ENCODE assay signal across 25 cellular contexts in genomic region chr16:27498916-27499658, GRCh38. TPM values are rescaled to one million over a fixed set of nuclear protein-coding genes. Genes with fewer than 3 reads are reported as not detected.
DNase-seq lines count a peak whose midpoint lies in the region; ATAC-seq and TF ChIP-seq lines count a peak whose summit lies in the region.
"Had no signal": no experiment of that assay in that cellular context is flagged by ENCODE, and none has a peak within 500 bp of the region (broad histone marks: within the 10 kb centered on the region; RNA-seq: fewer than 3 reads in every experiment).

No MANE protein-coding gene starts in this region.

- no peaks in the 10 kb centered on the region for H3K4me1 ChIP-seq in endodermal cell (ENCODE audit: control insufficient read depth, insufficient read depth, low read length)
- H3K4me1 ChIP-seq: BLaER1, body of pancreas, lower lobe of right lung had no signal

- peaks cover 98% of the 10 kb centered on the region for H3K36me3 ChIP-seq in endodermal cell (ENCODE audit: control insufficient read depth, insufficient read depth, low read length)

- no peak overlapping the region for H3K9ac ChIP-seq in endodermal cell (ENCODE audit: extremely low read depth, low read length, poor library complexity, severe bottlenecking)
- H3K9ac ChIP-seq: BLaER1 had no signal

- no peak overlapping the region for H3K27ac ChIP-seq in endodermal cell (ENCODE audit: low read depth, low read length)
- H3K27ac ChIP-seq: BLaER1, body of pancreas, coronary artery, lower lobe of right lung had no signal

- no peaks in the 10 kb centered on the region for H3K9me3 ChIP-seq in endodermal cell (ENCODE audit: control insufficient read depth, low read length)
- H3K9me3 ChIP-seq: BLaER1, body of pancreas, esophagus squamous epithelium, lower lobe of right lung had no signal

- H3K9me3 Mint-ChIP-seq in stimulated activated naive CD8-positive, alpha-beta T cell treated with anti-CD3 and anti-CD28 coated beads, Interleukin-15, amount 100 ng/mL, for 72 hours, result no peaks in the 10 kb centered on the region
- H3K9me3 Mint-ChIP-seq in endodermal cell (no peaks in the 10 kb centered on the region), nephron progenitor cell (no peaks in the 10 kb centered on the region)
- H3K9me3 Mint-ChIP-seq: activated CD4-positive, alpha-beta memory T cell treated with anti-CD3 and anti-CD28 coated beads, Interleukin-2, amount 10 ng/mL, durations not matched to agents 7 days and 5 days; neural crest cell had no signal

- WGBS in endodermal cell (ENCODE audit: insufficient coverage in 1 of 2, insufficient read length in 1 of 2), 2 experiments, result 94% methylated on average over 12 to 14 of the region's 14 CpGs

- no peaks in the 10 kb centered on the region for H3K27me3 ChIP-seq in endodermal cell (ENCODE audit: control insufficient read depth, insufficient read depth, low read length, poor library complexity, severe bottlenecking)
- H3K27me3 ChIP-seq: BLaER1, body of pancreas, esophagus squamous epithelium had no signal

- DNase-seq in stimulated activated naive CD8-positive, alpha-beta T cell treated with anti-CD3 and anti-CD28 coated beads, Interleukin-15, amount 100 ng/mL, for 72 hours, result no peak
- no peak for DNase-seq in stimulated activated naive CD8-positive, alpha-beta T cell treated with anti-CD3 and anti-CD28 coated beads, Interleukin-15, Interleukin-2, amounts not matched to agents 100 U/mL and 50 U/mL, for 24 hours
- DNase-seq in endodermal cell (no peak), nephron progenitor cell (no peak), HUDEP-2 (lab: John Stamatoyannopoulos, UW; ENCODE audit: unreplicated experiment in 76 of 76) (no peak)
- DNase-seq: activated CD4-positive, alpha-beta memory T cell treated with anti-CD3 and anti-CD28 coated beads, Interleukin-2, amount 10 ng/mL, durations not matched to agents 7 days and 5 days; activated CD4-positive, CD25-positive, alpha-beta regulatory T cell; activated effector memory CD4-positive, alpha-beta T cell treated with Interleukin-2 at 50 U/mL for 16 hours; activated T-cell treated with anti-CD3 and anti-CD28 coated beads for 4 hours; body of pancreas; esophagus squamous epithelium; lower lobe of right lung; NCI-H1694 treated with DMSO at 0.1 percent for 48 hours; NCI-H774; PC-3; SHP77; small intestine; stimulated activated CD4-positive, alpha-beta T cell treated with anti-CD3 and anti-CD28 coated beads, Interleukin-1b, Interleukin-23, amount 100 ng/mL, for 48 hours; SW 1271 had no signal

- H3K27ac Mint-ChIP-seq in stimulated activated naive CD8-positive, alpha-beta T cell treated with anti-CD3 and anti-CD28 coated beads, Interleukin-15, amount 100 ng/mL, for 72 hours, result peak overlapping the region; percentile 49 to 57
- H3K27ac Mint-ChIP-seq in endodermal cell (peak overlapping the region; percentile 9), nephron progenitor cell (peak overlapping the region; percentile 76)
- H3K27ac Mint-ChIP-seq: activated CD4-positive, alpha-beta memory T cell treated with anti-CD3 and anti-CD28 coated beads, Interleukin-2, amount 10 ng/mL, durations not matched to agents 7 days and 5 days had no signal

- H3K4me3 ChIP-seq in endodermal cell (ENCODE audit: low read length), result no peak overlapping the region
- H3K4me3 ChIP-seq: BLaER1, body of pancreas, coronary artery, esophagus squamous epithelium, K562, lower lobe of right lung had no signal

- no peak for TF ChIP-seq CTCF in endodermal cell (conservative IDR thresholded peaks at IDR 0.05)
- TF ChIP-seq CTCF in nephron progenitor cell (IDR thresholded peaks at IDR 0.05), result no peak

- H3K4me1 Mint-ChIP-seq in stimulated activated naive CD8-positive, alpha-beta T cell treated with anti-CD3 and anti-CD28 coated beads, Interleukin-15, amount 100 ng/mL, for 72 hours, result no peaks in the 10 kb centered on the region
- H3K4me1 Mint-ChIP-seq in endodermal cell (no peaks in the 10 kb centered on the region), nephron progenitor cell (peaks cover 4% of the 10 kb centered on the region)
- H3K4me1 Mint-ChIP-seq: activated CD4-positive, alpha-beta memory T cell treated with anti-CD3 and anti-CD28 coated beads, Interleukin-2, amount 10 ng/mL, durations not matched to agents 7 days and 5 days; neural crest cell had no signal

- H3K4me3 Mint-ChIP-seq in stimulated activated naive CD8-positive, alpha-beta T cell treated with anti-CD3 and anti-CD28 coated beads, Interleukin-15, amount 100 ng/mL, for 72 hours, result no peak overlapping the region
- H3K4me3 Mint-ChIP-seq in endodermal cell (no peak overlapping the region), nephron progenitor cell (no peak overlapping the region)
- H3K4me3 Mint-ChIP-seq: activated CD4-positive, alpha-beta memory T cell treated with anti-CD3 and anti-CD28 coated beads, Interleukin-2, amount 10 ng/mL, durations not matched to agents 7 days and 5 days; neural crest cell had no signal

- H3K36me3 Mint-ChIP-seq in endodermal cell (ENCODE audit: low read depth), result peaks cover 96% of the 10 kb centered on the region
- H3K36me3 Mint-ChIP-seq in nephron progenitor cell (ENCODE audit: low read depth), result peaks cover 69% of the 10 kb centered on the region

- H3K27me3 Mint-ChIP-seq in stimulated activated naive CD8-positive, alpha-beta T cell treated with anti-CD3 and anti-CD28 coated beads, Interleukin-15, amount 100 ng/mL, for 72 hours, result no peaks in the 10 kb centered on the region
- no peaks in the 10 kb centered on the region for H3K27me3 Mint-ChIP-seq in endodermal cell (ENCODE audit: insufficient read depth)
- no peaks in the 10 kb centered on the region for H3K27me3 Mint-ChIP-seq in nephron progenitor cell (ENCODE audit: low read depth, poor library complexity)
- H3K27me3 Mint-ChIP-seq: activated CD4-positive, alpha-beta memory T cell treated with anti-CD3 and anti-CD28 coated beads, Interleukin-2, amount 10 ng/mL, durations not matched to agents 7 days and 5 days had no signal

- no peak for ATAC-seq in stimulated activated naive CD8-positive, alpha-beta T cell treated with anti-CD3 and anti-CD28 coated beads, Interleukin-15, amount 100 ng/mL, for 72 hours
- no peak for ATAC-seq in stimulated activated naive CD8-positive, alpha-beta T cell treated with anti-CD3 and anti-CD28 coated beads, Interleukin-15, Interleukin-2, amounts not matched to agents 100 U/mL and 50 U/mL, for 24 hours
- ATAC-seq in GM19452 (IDR thresholded peaks at IDR 0.05; ENCODE audit: unreplicated experiment) (no peak), HG03159 (IDR thresholded peaks at IDR 0.05; ENCODE audit: unreplicated experiment) (no peak)
- ATAC-seq: body of pancreas, K562, lower lobe of right lung, PC-3 had no signal

RNA-seq across cellular contexts. Expression of gene GTF3C1, which starts 50.6 kb away (rescaled TPM):
- total RNA-seq in endodermal cell, result 100 to 1,000 TPM; 138 TPM
- polyA plus RNA-seq in endodermal cell (2013, experiment 1 of 2), result 73.5 TPM
- polyA plus RNA-seq in endodermal cell (2013, experiment 2 of 2), result 77.1 TPM

RNA-seq across cellular contexts. Expression of gene KATNIP, which starts 50.9 kb away (rescaled TPM):
- total RNA-seq in endodermal cell, result 10 to 100 TPM; 33.6 to 39.1 TPM
- polyA plus RNA-seq in endodermal cell (2013, experiment 1 of 2), result 14.5 TPM
- 13.9 TPM for polyA plus RNA-seq in endodermal cell (2013, experiment 2 of 2)

Comparison
In these comparisons a context has a peak if more than half of its experiments do, and no peak if none do; other contexts are left out.
1. H3K27ac Mint-ChIP-seq: peak in every context shown above with its lines; median percentile 76 in nephron progenitor cell; 53 in stimulated activated naive CD8-positive, alpha-beta T cell treated with anti-CD3 and anti-CD28 coated beads, Interleukin-15, amount 100 ng/mL, for 72 hours; 9 in endodermal cell.